In genomic region chr14:102584871-102585869, GRCh38 we compare ENCODE assay signal across 16 cellular contexts. TPM values are rescaled to one million over a fixed set of nuclear protein-coding genes. Genes with fewer than 3 reads are reported as not detected.
DNase-seq lines count a peak whose midpoint lies in the region; ATAC-seq, FAIRE-seq and TF ChIP-seq lines count a peak whose summit lies in the region.
"Had no signal": no experiment of that assay in that cellular context is flagged by ENCODE, and none has a peak within 500 bp of the region (broad histone marks: within the 10 kb centered on the region; RNA-seq: fewer than 3 reads in every experiment).

No MANE protein-coding gene starts in this region.

- in situ Hi-C loops in transverse colon (cut with MboI; ENCODE audit: low pct_ligation_motif_present in 1 of 4, low pct_unique_long_range_greater_than_20kb in 1 of 4, low sequenced_read_pairs in 3 of 4): no loop called here

- no peak for FAIRE-seq in HTR-8/SVneo (lab: Jason Lieb, UNC)
- FAIRE-seq: A204.1, D721Med had no signal

- H3K27me3 ChIP-seq in left ventricle myocardium inferior (ENCODE audit: low read depth) (peaks cover 17% of the 10 kb centered on the region), colonic mucosa (no peaks in the 10 kb centered on the region), left lung (no peaks in the 10 kb centered on the region), transverse colon (no peaks in the 10 kb centered on the region)

- H3K9ac ChIP-seq in colonic mucosa (ENCODE audit: low read depth in 2 of 2, low read length in 2 of 2): peak overlapping the region in 1 of 2 donors; percentile 12

- no peak overlapping the region for H3K27ac ChIP-seq in left ventricle myocardium inferior (replicated peaks)
- no peak overlapping the region for H3K27ac ChIP-seq in colonic mucosa
- H3K27ac ChIP-seq in left lung: no peak overlapping the region
- peak overlapping the region in 1 of 4 donors; percentile 13 for H3K27ac ChIP-seq in transverse colon
- H3K27ac ChIP-seq: skin epidermis had no signal

- no peak for TF ChIP-seq EP300 in transverse colon (IDR thresholded peaks at IDR 0.05; ENCODE audit: low read depth)

- H3K9me3 ChIP-seq in left ventricle myocardium inferior (replicated peaks) (no peaks in the 10 kb centered on the region), colonic mucosa (no peaks in the 10 kb centered on the region), left lung (no peaks in the 10 kb centered on the region), transverse colon (no peaks in the 10 kb centered on the region)

- no peak for TF ChIP-seq CTCF in left ventricle myocardium inferior (IDR thresholded peaks at IDR 0.05; ENCODE audit: borderline replicate concordance)
- no peak for TF ChIP-seq CTCF in colonic mucosa (IDR thresholded peaks at IDR 0.05)
- no peak for TF ChIP-seq CTCF in left lung (IDR thresholded peaks at IDR 0.05)
- TF ChIP-seq CTCF in transverse colon (IDR thresholded peaks at IDR 0.05): no peak

- H3K36me3 ChIP-seq in left ventricle myocardium inferior (no peaks in the 10 kb centered on the region), colonic mucosa (no peaks in the 10 kb centered on the region), left lung (no peaks in the 10 kb centered on the region), transverse colon (no peaks in the 10 kb centered on the region)

- ATAC-seq in left cardiac atrium (peak in 1 of 2 donors; percentile 20), left lung (peak; percentile 60), HG02884 (IDR thresholded peaks at IDR 0.05; ENCODE audit: unreplicated experiment) (no peak)

- 50 to 72% methylated on average over 2 to 24 of the region's 24 CpGs for WGBS in transverse colon (ENCODE audit: low coverage in 1 of 2), 2 donors

- DNase-seq in left cardiac atrium: peak; percentile 51
- no peak for DNase-seq in left ventricle myocardium inferior
- DNase-seq in colonic mucosa: peak; percentile 50
- peak in 1 of 2 donors; percentile 58 for DNase-seq in left lung
- DNase-seq in transverse colon: peak; percentile 56
- DNase-seq in HTR-8/SVneo (ENCODE audit: insufficient read length, low spot score): no peak
- no peak for DNase-seq in NCI-H187 (lab: John Stamatoyannopoulos, UW)
- DNase-seq: activated B cell treated with CpG ODN at 0.5 μM for 24 hours; activated T-cell treated with anti-CD3 and anti-CD28 coated beads for 4 hours; effector CD8-positive, alpha-beta T cell; NCI-H1105; NCI-H526 treated with DMSO at 0.1 percent for 48 hours had no signal

- no peak for TF ChIP-seq POLR2A in transverse colon (IDR thresholded peaks at IDR 0.05)

- H3K4me1 ChIP-seq in left ventricle myocardium inferior (no peaks in the 10 kb centered on the region), colonic mucosa (no peaks in the 10 kb centered on the region), left lung (peaks cover 0 to 1% of the 10 kb centered on the region in 2 donors), transverse colon (peaks cover 0 to 2% (median 0%) of the 10 kb centered on the region in 4 donors)

- no peak overlapping the region for H3K4me3 ChIP-seq in left ventricle myocardium inferior
- no peak overlapping the region for H3K4me3 ChIP-seq in colonic mucosa
- H3K4me3 ChIP-seq in left lung: no peak overlapping the region
- H3K4me3 ChIP-seq in transverse colon: no peak overlapping the region
- H3K4me3 ChIP-seq: skin epidermis had no signal

- intact Hi-C loops in left cardiac atrium (cut with DNase I) (no loop called here), left ventricle myocardium inferior (cut with micrococcal nuclease) (no loop called here), colonic mucosa (cut with DNase I) (no loop called here), left lung (cut with DNase I) (no loop called here), transverse colon (cut with DNase I; ENCODE audit: low total_unique reads) (no loop called here)

RNA-seq across cellular contexts. Expression of gene RCOR1, which starts 7.3 kb away (rescaled TPM):
- 10 to 100 TPM; 11.3 to 14.9 TPM for total RNA-seq in left cardiac atrium
- 11.0 TPM for total RNA-seq in left ventricle myocardium inferior
- 10 to 100 TPM; 30.0 to 43.2 TPM for total RNA-seq in colonic mucosa
- total RNA-seq in left lung: 10 to 100 TPM; 33.2 to 38.3 TPM
- total RNA-seq in transverse colon: 10 to 100 TPM; 15.7 to 31.0 (median 25.8) TPM

Comparison
In these comparisons a context has a peak if more than half of its experiments do, and no peak if none do; other contexts are left out.
1. DNase-seq: peak in left cardiac atrium (single experiment), colonic mucosa (single experiment) and transverse colon (single experiment); none in left ventricle myocardium inferior (single experiment), HTR-8/SVneo (single experiment) and NCI-H187 (0 of 2).